Comparison of ENCODE assay signal across 11 cellular contexts in the genomic region with DNA sequence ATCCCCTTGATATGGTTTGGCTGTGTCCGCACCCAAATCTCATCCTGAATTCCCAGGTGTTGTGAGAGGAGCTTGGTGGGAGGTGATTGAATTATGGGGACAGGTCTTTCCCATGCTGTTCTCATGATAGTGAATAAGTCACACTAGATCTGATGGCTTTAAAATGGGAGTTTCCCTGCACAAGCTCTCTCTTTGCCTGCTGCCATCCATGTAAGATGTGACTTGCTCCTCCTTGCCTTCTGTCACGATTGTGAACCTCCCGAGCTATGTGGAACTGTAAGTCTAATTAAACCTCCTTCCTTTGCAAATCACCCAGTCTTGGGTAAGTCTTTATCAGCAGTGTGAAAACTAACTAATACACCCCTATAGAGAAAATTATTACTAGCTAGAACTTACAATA.
"Had no signal": no experiment of that assay in that cellular context is flagged by ENCODE, and none has a peak within 500 bp of the region (broad histone marks: within the 10 kb centered on the region; RNA-seq: fewer than 3 reads in every experiment).

No MANE protein-coding gene starts in this region.

- H3K9ac ChIP-seq: GM23248 had no signal

- H3K27ac ChIP-seq: GM23248 had no signal

- FAIRE-seq: H1, H54 had no signal

- H3K4me2 ChIP-seq: GM23338 had no signal

- H3K4me3 ChIP-seq: GM23248, GM23338, HAP-1 had no signal

- H3K4me1 ChIP-seq: HAP-1 had no signal

- ATAC-seq: GM23338, HCT116 had no signal

- DNase-seq: GM23248, GOT3, H7, H9, HCEC 1CT, HFFc6 had no signal

- H3K9me3 ChIP-seq: HAP-1 had no signal

- H3K36me3 ChIP-seq: HAP-1 had no signal

- H2AFZ ChIP-seq: GM23248, GM23338 had no signal
